In the genomic region with DNA sequence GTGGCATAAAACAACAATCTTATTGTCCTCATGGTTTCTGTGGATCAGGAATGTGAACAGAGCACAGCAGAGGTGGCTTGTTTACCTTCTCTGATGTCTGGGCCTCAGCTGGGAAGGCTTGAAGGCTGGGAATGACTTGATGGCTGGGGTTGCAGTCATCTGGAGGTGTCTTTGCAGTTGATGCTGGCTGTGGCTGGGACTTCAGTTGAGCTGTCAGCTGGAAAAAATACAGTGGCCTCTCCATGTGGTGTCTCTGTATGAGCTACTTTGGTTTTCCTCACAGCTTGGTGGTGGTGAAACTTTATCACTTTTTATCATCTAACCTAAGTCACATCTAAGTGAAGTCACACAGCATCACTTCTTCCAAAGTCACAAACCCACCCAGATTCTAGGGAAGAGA, we compare ENCODE assay signal across 23 cellular contexts.
"Had no signal": no experiment of that assay in that cellular context is flagged by ENCODE, and none has a peak within 500 bp of the region (broad histone marks: within the 10 kb centered on the region; RNA-seq: fewer than 3 reads in every experiment).

No MANE protein-coding gene starts in this region.

- H3K4me3 Mint-ChIP-seq: natural killer cell treated with Interleukin-12 subunit alpha and Interleukin-12 subunit beta and Interleukin-15 and Interleukin-18, amount 100 ng/mL, for 72 hours; neural progenitor cell; type B pancreatic cell had no signal

- H3K79me2 ChIP-seq: hepatocyte had no signal

- H3K27ac Mint-ChIP-seq: natural killer cell treated with Interleukin-12 subunit alpha and Interleukin-12 subunit beta and Interleukin-15 and Interleukin-18, amount 100 ng/mL, for 72 hours; neural progenitor cell; type B pancreatic cell had no signal

- H2AFZ ChIP-seq: hepatocyte, neural progenitor cell had no signal

- DNase-seq: cortex of kidney; dorsolateral prefrontal cortex; effector CD8-positive, alpha-beta T cell; foreskin melanocyte; head of caudate nucleus; kidney; left cardiac atrium; left ventricle myocardium superior; mesenchymal stem cell; midbrain; nucleus accumbens; ovary; sigmoid colon; stimulated activated naive CD4-positive, alpha-beta T cell; thyroid gland had no signal

- H3K4me2 ChIP-seq: hepatocyte, neural progenitor cell had no signal

- H3K27me3 ChIP-seq: dorsolateral prefrontal cortex, hepatocyte, neural progenitor cell, ovary, right atrium auricular region, sigmoid colon, suprapubic skin, thyroid gland had no signal

- H3K27ac ChIP-seq: dorsolateral prefrontal cortex, hepatocyte, neural progenitor cell, ovary, right atrium auricular region, sigmoid colon, skin epidermis, suprapubic skin, thyroid gland had no signal

- H3K27me3 Mint-ChIP-seq: type B pancreatic cell had no signal

- H3K36me3 Mint-ChIP-seq: natural killer cell treated with Interleukin-12 subunit alpha and Interleukin-12 subunit beta and Interleukin-15 and Interleukin-18, amount 100 ng/mL, for 72 hours; neural progenitor cell had no signal

- H3K4me3 ChIP-seq: dorsolateral prefrontal cortex, hepatocyte, lung, neural progenitor cell, ovary, right atrium auricular region, sigmoid colon, skin epidermis, suprapubic skin, thyroid gland had no signal

- H3K4me1 ChIP-seq: right atrium auricular region, sigmoid colon, suprapubic skin, thyroid gland had no signal

- H3K9me3 ChIP-seq: ovary, right atrium auricular region, sigmoid colon, suprapubic skin, thyroid gland had no signal

- H3K36me3 ChIP-seq: ovary, right atrium auricular region, sigmoid colon, suprapubic skin, thyroid gland had no signal

- H3K9me3 Mint-ChIP-seq: natural killer cell treated with Interleukin-12 subunit alpha and Interleukin-12 subunit beta and Interleukin-15 and Interleukin-18, amount 100 ng/mL, for 72 hours; neural progenitor cell; type B pancreatic cell had no signal

- H3K9ac ChIP-seq: neural progenitor cell had no signal
